Comparison of ENCODE assay signal across 2 cellular contexts in genomic region chr19:6167115-6167514, GRCh38.
TF ChIP-seq lines count a peak whose summit lies in the region.

No MANE protein-coding gene starts in this region.

TF ChIP-seq in HepG2, 621 proteins besides CTCF, POLR2A, EP300 and RAD21:
- peak; percentile 63 for TF ChIP-seq CREB1 (IDR thresholded peaks at IDR 0.05)
- no peak for TF ChIP-seq CREB1 (CRISPR knock-in tag; IDR thresholded peaks at IDR 0.05)
- TF ChIP-seq TBX2 (CRISPR knock-in tag; IDR thresholded peaks at IDR 0.05; ENCODE audit: borderline replicate concordance) = no peak
- no peak for TF ChIP-seq REL (CRISPR knock-in tag; conservative IDR thresholded peaks at IDR 0.05)
- TF ChIP-seq ZSCAN31 (CRISPR knock-in tag; IDR thresholded peaks at IDR 0.05; ENCODE audit: low read depth) = no peak
- no peak for TF ChIP-seq PBX3 (CRISPR knock-in tag; IDR thresholded peaks at IDR 0.05; ENCODE audit: borderline replicate concordance)
- TF ChIP-seq ZNF629 (CRISPR knock-in tag; conservative IDR thresholded peaks at IDR 0.05) = peak; percentile 52
- no peak for TF ChIP-seq ZBTB10 (CRISPR knock-in tag; IDR thresholded peaks at IDR 0.05; ENCODE audit: borderline replicate concordance)
- TF ChIP-seq ATF7 (IDR thresholded peaks at IDR 0.05) = peak; percentile 29; the same call in 1 of the 2 replicates
- no peak for TF ChIP-seq ATF7 (CRISPR knock-in tag; IDR thresholded peaks at IDR 0.05)
- no peak for TF ChIP-seq ZNF18 (CRISPR knock-in tag; IDR thresholded peaks at IDR 0.05; ENCODE audit: insufficient replicate concordance)

TF ChIP-seq in H1, 55 proteins besides CTCF, POLR2A, EP300 and RAD21:
- TF ChIP-seq MAFK (IDR thresholded peaks at IDR 0.05; ENCODE audit: low read depth, low read length) (no peak), ATF3 (IDR thresholded peaks at IDR 0.05; ENCODE audit: insufficient read depth, low read depth, low read length) (no peak), SUZ12 (IDR thresholded peaks at IDR 0.05; ENCODE audit: low read length) (no peak), GTF2F1 (IDR thresholded peaks at IDR 0.05; ENCODE audit: borderline replicate concordance, low read depth, low read length) (no peak), TEAD4 (IDR thresholded peaks at IDR 0.05; ENCODE audit: low read depth, low read length) (no peak), MAX (IDR thresholded peaks at IDR 0.05) (no peak), NANOG (IDR thresholded peaks at IDR 0.05; ENCODE audit: insufficient read depth, low read depth, low read length, poor library complexity, severe bottlenecking) (no peak), SP2 (IDR thresholded peaks at IDR 0.05; ENCODE audit: low read length) (no peak), BCL11A (IDR thresholded peaks at IDR 0.05; ENCODE audit: low read depth in 2 of 2, low read length in 2 of 2) (no peak), KDM4A (IDR thresholded peaks at IDR 0.05; ENCODE audit: low read depth, low read length, severe bottlenecking) (no peak), RXRA (IDR thresholded peaks at IDR 0.05; ENCODE audit: insufficient read depth, low read depth, low read length) (no peak), ZNF274 (IDR thresholded peaks at IDR 0.05; ENCODE audit: borderline replicate concordance, extremely low read depth, low read length) (no peak), SIN3A (conservative IDR thresholded peaks at IDR 0.05 in 1 of 2, IDR thresholded peaks at IDR 0.05 in 1 of 2; ENCODE audit: low read depth in 1 of 2, low read length in 2 of 2) (no peak), CHD2 (IDR thresholded peaks at IDR 0.05; ENCODE audit: low read length) (no peak), ATF2 (IDR thresholded peaks at IDR 0.05; ENCODE audit: low read length) (no peak), ASH2L (IDR thresholded peaks at IDR 0.05; ENCODE audit: low read length) (no peak), E2F6 (IDR thresholded peaks at IDR 0.05) (no peak), TAF7 (optimal IDR thresholded peaks at IDR 0.05; ENCODE audit: borderline replicate concordance, low read depth, low read length) (no peak)
TF ChIP-seq in H1: peak in this region for 0.
